In genomic region chr16:86072328-86073102, GRCh38 we compare ENCODE assay signal across 8 cellular contexts.
A peak's percentile ranks its signal among the peaks of the same experiment; 100 is the strongest.
DNase-seq lines count a peak whose midpoint lies in the region; ATAC-seq and TF ChIP-seq lines count a peak whose summit lies in the region.

No MANE protein-coding gene starts in this region.

- intact Hi-C loops in IMR-90 (cut with micrococcal nuclease) = loop anchor here (2.0 to 10.0 kb wide), 6 partner anchors 150 to 438 kb away; partner anchors contain the start of gene FOXF1
- intact Hi-C loops in breast epithelium (cut with DNase I; ENCODE audit: low total_unique reads) = no loop called here

- no peak overlapping the region for H2AK9ac ChIP-seq in IMR-90 (replicated peaks; ENCODE audit: low read depth, low read length, poor library complexity)

- no peaks in the 10 kb centered on the region for H3K9me3 ChIP-seq in IMR-90 (ENCODE audit: control insufficient read depth, insufficient read depth, low read length)
- no peaks in the 10 kb centered on the region for H3K9me3 ChIP-seq in SJCRH30 (replicated peaks)
- no peaks in the 10 kb centered on the region for H3K9me3 ChIP-seq in breast epithelium

- dilution Hi-C loops in IMR-90 (cut with HindIII; ENCODE audit: low sequenced_read_pairs, unreplicated experiment) = no loop called here

- H3K4me2 ChIP-seq in IMR-90 (ENCODE audit: low read depth, low read length) = no peak overlapping the region

- H3K27ac ChIP-seq in IMR-90 (ENCODE audit: insufficient read depth, low read length) (0 out of 2 replicates have a peak overlapping the region, but pooled peaks have one; percentile 1), SJCRH30 (no peak overlapping the region), breast epithelium (no peak overlapping the region)

- no peak overlapping the region for H4K5ac ChIP-seq in IMR-90 (ENCODE audit: low read depth, low read length)

- H2AFZ ChIP-seq in IMR-90 (replicated peaks; ENCODE audit: low read length, poor library complexity) = peak overlapping the region; percentile 66

- peak overlapping the region; percentile 61 for H2AK5ac ChIP-seq in IMR-90 (ENCODE audit: low read depth, low read length)

- H3K4me3 ChIP-seq in IMR-90 (ENCODE audit: insufficient read depth, low read depth, low read length) (no peak overlapping the region), SJCRH30 (no peak overlapping the region), breast epithelium (no peak overlapping the region), kidney epithelial cell (ENCODE audit: low read depth, low read length) (no peak overlapping the region)

- TF ChIP-seq CTCF in IMR-90 (conservative IDR thresholded peaks at IDR 0.05; ENCODE audit: low read depth, low read length) (peak; percentile 90), breast epithelium (IDR thresholded peaks at IDR 0.05) (peak; percentile 8 to 59 (median 37)), kidney epithelial cell (IDR thresholded peaks at IDR 0.05; ENCODE audit: insufficient read depth, low read length, poor library complexity, severe bottlenecking) (peak; percentile 86)

- no peak overlapping the region for H3K9ac ChIP-seq in IMR-90 (ENCODE audit: low read depth, low read length)

- peaks cover 6 to 31% of the 10 kb centered on the region in 2 experiments; a peak in 3 of 4 replicates for H3K79me1 ChIP-seq in IMR-90 (ENCODE audit: low read depth in 1 of 2, low read length in 2 of 2)

- H3K18ac ChIP-seq in IMR-90 (ENCODE audit: low read depth, low read length) = no peak overlapping the region

- H3K27me3 ChIP-seq in IMR-90 (ENCODE audit: control insufficient read depth, insufficient read depth, low read length) (no peaks in the 10 kb centered on the region), SJCRH30 (no peaks in the 10 kb centered on the region), breast epithelium (peaks cover 0 to 74% of the 10 kb centered on the region in 2 donors), kidney epithelial cell (ENCODE audit: control insufficient read depth, insufficient read depth, low read length) (peaks cover 4% of the 10 kb centered on the region)

- H3K36me3 ChIP-seq in IMR-90 (ENCODE audit: control insufficient read depth, insufficient read depth, low read length) (no peaks in the 10 kb centered on the region), SJCRH30 (no peaks in the 10 kb centered on the region), breast epithelium (no peaks in the 10 kb centered on the region), kidney epithelial cell (ENCODE audit: control insufficient read depth, insufficient read depth, low read length) (no peaks in the 10 kb centered on the region)

- peaks cover 17% of the 10 kb centered on the region for H3K4me1 ChIP-seq in IMR-90 (ENCODE audit: control insufficient read depth, insufficient read depth, low read length)
- peaks cover 19% of the 10 kb centered on the region; the same call in 1 of the 2 replicates for H3K4me1 ChIP-seq in SJCRH30
- H3K4me1 ChIP-seq in breast epithelium = no peaks in the 10 kb centered on the region

- peak overlapping the region; percentile 53 for H4K91ac ChIP-seq in IMR-90 (ENCODE audit: insufficient read depth, low read depth, low read length)

- H3K4ac ChIP-seq in IMR-90 (ENCODE audit: low read depth, low read length) = peak overlapping the region; percentile 82

- H2BK120ac ChIP-seq in IMR-90 (ENCODE audit: low read depth, low read length) = peak overlapping the region; percentile 93

- H3K14ac ChIP-seq in IMR-90 (replicated peaks; ENCODE audit: low read depth, low read length) = no peak overlapping the region

- ATAC-seq in IMR-90 (ENCODE audit: low read depth) (peak; percentile 73), HG02970 (IDR thresholded peaks at IDR 0.05; ENCODE audit: low FRiP score, unreplicated experiment) (no peak), HG02840 (IDR thresholded peaks at IDR 0.05; ENCODE audit: low FRiP score, unreplicated experiment) (no peak)

- peak; percentile 97 for TF ChIP-seq RAD21 in IMR-90 (IDR thresholded peaks at IDR 0.05; ENCODE audit: low read length)

- peak overlapping the region; percentile 61; the same call in 1 of the 3 replicates for H2BK15ac ChIP-seq in IMR-90 (ENCODE audit: low read depth, low read length)

- POLR2A ChIA-PET in IMR-90 (lab: Charles Lee; ENCODE audit: unreplicated experiment) = interaction anchor here (0.7 to 1.0 kb wide), 2 partner anchors 124 to 438 kb away, joined by 4 to 11 read pairs; partner anchors contain the start of gene FOXF1

- peak; percentile 63 for DNase-seq in DMS53 (lab: John Stamatoyannopoulos, UW)
- peak; percentile 86 for DNase-seq in IMR-90
- DNase-seq in SJCRH30 = peak; percentile 63 to 80
- DNase-seq in breast epithelium (ENCODE audit: low spot score in 2 of 2) = no peak
- DNase-seq in kidney epithelial cell (ENCODE audit: low read depth) = peak; percentile 7
- peak; percentile 27 to 40 for DNase-seq in stimulated activated CD4-positive, alpha-beta T cell treated with anti-CD3 and anti-CD28 coated beads, Interleukin-2, amount 100 ng/mL, for 48 hours

- BruUV-seq in IMR-90 (replicated peaks; lab: Mats Ljungman, UMichigan) = no TSS peak

- H4K8ac ChIP-seq in IMR-90 (ENCODE audit: low read depth in 2 of 2, low read length in 2 of 2) = peak overlapping the region; percentile 33 to 65; a peak in 2 of 4 replicates

- H3K56ac ChIP-seq in IMR-90 (ENCODE audit: extremely low read depth, insufficient read depth, low read length) = 0 out of 2 replicates have a peak overlapping the region, but pooled peaks have one; percentile 55

- in situ Hi-C loops in IMR-90 (cut with MboI; ENCODE audit: low sequenced_read_pairs) = loop anchor here (5.0 to 10.0 kb wide), 3 partner anchors 152 to 445 kb away; no protein-coding TSS in a partner anchor

- CTCF ChIA-PET in IMR-90 (lab: Yijun Ruan, JAX) = interaction anchor here (0.6 to 1.6 kb wide), 14 partner anchors 19 to 448 kb away, joined by 3 to 12 read pairs (median 4); no protein-coding TSS in a partner anchor

- H2BK20ac ChIP-seq in IMR-90 (ENCODE audit: low read depth, low read length) = peak overlapping the region; percentile 78

- no peaks in the 10 kb centered on the region for H4K20me1 ChIP-seq in IMR-90 (ENCODE audit: insufficient read depth, low read length)

- 96% methylated on average over 7 of the region's 21 CpGs; no CpG with 5 or more reads in 1 of the 2 experiments for WGBS in IMR-90 (ENCODE audit: extremely low coverage in 2 of 2, insufficient read length in 1 of 2), 2 experiments

- no peak overlapping the region; the same call in 1 of the 2 replicates for H3K23ac ChIP-seq in IMR-90 (ENCODE audit: low read depth, low read length)

- H3K9me1 ChIP-seq in IMR-90 (ENCODE audit: insufficient read depth, low read length) = peaks cover 24% of the 10 kb centered on the region

- TF ChIP-seq POLR2A in IMR-90 (IDR thresholded peaks at IDR 0.05; ENCODE audit: low read depth, low read length) (0 out of 2 replicates have a peak, but pooled peaks have one; percentile 24), breast epithelium (IDR thresholded peaks at IDR 0.05) (no peak)

- H2BK5ac ChIP-seq in IMR-90 (ENCODE audit: low read depth, low read length, poor library complexity, severe bottlenecking) = peak overlapping the region; percentile 1

TF ChIP-seq in IMR-90, 13 proteins besides CTCF, POLR2A, EP300 and RAD21:
- TF ChIP-seq SMC3 (IDR thresholded peaks at IDR 0.05; ENCODE audit: low read depth, low read length) (peak; percentile 97), RFX5 (IDR thresholded peaks at IDR 0.05; ENCODE audit: low read depth, low read length) (no peak)

Comparison
In these comparisons a context has a peak if more than half of its experiments do, and no peak if none do; other contexts are left out.
1. DNase-seq: peak in DMS53 (single experiment), IMR-90 (single experiment), SJCRH30 (2 of 2), kidney epithelial cell (single experiment) and stimulated activated CD4-positive, alpha-beta T cell treated with anti-CD3 and anti-CD28 coated beads, Interleukin-2, amount 100 ng/mL, for 48 hours (2 of 2); none in breast epithelium (0 of 2).
2. CTCF ChIP-seq: peak in every context shown above with its lines; median percentile 90 in IMR-90; 86 in kidney epithelial cell; 37 in breast epithelium.